8 cellular contexts compared by ENCODE assay signal in the genomic region with DNA sequence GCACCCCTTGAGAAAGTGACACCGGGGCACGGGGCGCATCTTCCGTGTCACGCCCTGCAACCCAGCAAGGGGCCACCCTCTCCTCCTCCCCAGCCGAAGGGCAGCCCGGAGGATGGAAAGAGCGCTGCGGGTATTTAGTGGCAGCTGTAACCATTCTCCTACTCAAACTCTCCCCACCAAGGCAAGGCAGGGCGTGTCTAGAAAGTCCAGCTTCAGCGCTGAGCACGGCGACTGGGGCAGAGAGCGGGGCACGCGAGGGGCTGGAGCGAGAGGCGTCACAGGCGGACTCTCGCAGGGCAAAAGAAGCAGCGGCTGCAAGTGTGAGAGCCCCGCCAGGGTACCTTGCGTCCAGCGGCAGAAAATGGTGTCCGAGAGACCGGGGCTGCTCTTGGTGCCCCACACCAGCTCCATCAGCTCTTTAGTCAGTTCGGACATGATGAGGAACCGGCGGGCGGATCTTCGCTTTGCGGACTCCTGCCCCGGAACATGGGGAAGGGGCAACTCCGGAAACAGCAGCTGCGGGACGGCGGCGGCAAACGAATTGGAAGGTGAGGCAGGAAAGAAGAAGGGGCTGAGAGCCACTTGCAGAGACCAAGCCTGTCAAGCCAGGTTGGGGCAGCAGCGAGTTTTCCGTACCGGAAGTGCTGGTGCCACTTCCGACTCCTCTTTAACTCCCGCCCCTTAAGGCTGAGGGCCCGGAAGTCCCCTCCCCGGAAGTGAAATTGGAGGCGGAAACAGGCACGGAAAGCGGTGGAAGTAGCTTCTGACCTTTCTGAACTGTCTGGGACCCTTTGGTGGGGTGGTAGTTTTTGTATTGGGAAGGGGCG. TPM values are rescaled to one million over a fixed set of nuclear protein-coding genes. Genes with fewer than 3 reads are reported as not detected.
A peak's percentile ranks its signal among the peaks of the same experiment; 100 is the strongest.
DNase-seq lines count a peak whose midpoint lies in the region; ATAC-seq and TF ChIP-seq lines count a peak whose summit lies in the region.

MINDY3 (minus strand) TSS at position 643 of the 827 bp plus-strand sequence; CDS start at position 435, 208 bp downstream.

- peaks cover 12% of the 10 kb centered on the region for H3K27me3 Mint-ChIP-seq in chondrocyte (ENCODE audit: low read depth)

- no peaks in the 10 kb centered on the region for H3K27me3 ChIP-seq in kidney epithelial cell (ENCODE audit: control insufficient read depth, insufficient read depth, low read length)

- no peaks in the 10 kb centered on the region for H3K9me3 Mint-ChIP-seq in chondrocyte (ENCODE audit: low read depth)

- H3K4me3 Mint-ChIP-seq in chondrocyte (ENCODE audit: unreplicated experiment): peak within 1 kb of the TSS; percentile 97

- DNase-seq in AG08396 (ENCODE audit: low spot score) (peak; percentile 78), NCI-H446 (lab: John Stamatoyannopoulos, UW) (peak; percentile 70 to 83), chondrocyte (ENCODE audit: low spot score) (peak; percentile 78), kidney epithelial cell (ENCODE audit: low read depth) (peak; percentile 47)
- peak; percentile 79 for DNase-seq in activated CD4-positive, CD25-positive, alpha-beta regulatory T cell treated with anti-CD3 and anti-CD28 coated beads, Interleukin-2, amount 50 U/mL, for 72 hours
- DNase-seq in stimulated activated CD4-positive, alpha-beta T cell treated with anti-CD3 and anti-CD28 coated beads, Interleukin-15, amount 100 ng/mL, for 24 hours: peak; percentile 86

- peak; percentile 31 for TF ChIP-seq CTCF in chondrocyte (IDR thresholded peaks at IDR 0.05)
- no peak for TF ChIP-seq CTCF in kidney epithelial cell (IDR thresholded peaks at IDR 0.05; ENCODE audit: insufficient read depth, low read length, poor library complexity, severe bottlenecking)

- H3K36me3 ChIP-seq in kidney epithelial cell (ENCODE audit: control insufficient read depth, insufficient read depth, low read length): no peaks in the 10 kb centered on the region

- H3K27ac Mint-ChIP-seq in chondrocyte (ENCODE audit: unreplicated experiment): peak within 1 kb of the TSS; percentile 92

- ATAC-seq in GM18873 (IDR thresholded peaks at IDR 0.05; ENCODE audit: low FRiP score, unreplicated experiment): peak; percentile 82
- ATAC-seq in HG03135 (IDR thresholded peaks at IDR 0.05; ENCODE audit: unreplicated experiment): peak; percentile 91

- H3K4me3 ChIP-seq in kidney epithelial cell (ENCODE audit: low read depth, low read length): peak within 1 kb of the TSS; percentile 94

- H3K4me1 Mint-ChIP-seq in chondrocyte (ENCODE audit: low read depth): peaks cover 37% of the 10 kb centered on the region

- peaks cover 4% of the 10 kb centered on the region for H3K36me3 Mint-ChIP-seq in chondrocyte (ENCODE audit: low read depth)

RNA-seq across cellular contexts. Expression of gene MINDY3, which starts in this region (rescaled TPM):
- total RNA-seq in chondrocyte: 23.9 to 24.4 TPM (median 24.2 TPM) in 3 replicates
- total RNA-seq in kidney epithelial cell: 19.4 and 22.2 TPM in 2 replicates

Comparison
In these comparisons a context has a peak if more than half of its experiments do, and no peak if none do; other contexts are left out.
1. Peak in every context shown above with its lines: DNase-seq, ATAC-seq and H3K4me3 ChIP-seq.